Comparison of ENCODE assay signal across 8 cellular contexts in genomic region chr15:58864602-58865419, GRCh38.
DNase-seq lines count a peak whose midpoint lies in the region; ATAC-seq and TF ChIP-seq lines count a peak whose summit lies in the region.

No MANE protein-coding gene starts in this region.

- TF ChIP-seq CTCF in activated B cell treated with CpG ODN at 0.5 μM for 24 hours (IDR thresholded peaks at IDR 0.05), result no peak
- TF ChIP-seq CTCF in cardiac muscle cell (IDR thresholded peaks at IDR 0.05; ENCODE audit: low read depth, low read length), result no peak
- no peak for TF ChIP-seq CTCF in psoas muscle (IDR thresholded peaks at IDR 0.05)

- ATAC-seq in activated B cell treated with CpG ODN at 0.5 μM for 24 hours (ENCODE audit: low read depth) (peak; percentile 47), psoas muscle (peak; percentile 56 to 75 (median 67)), HG02571 (IDR thresholded peaks at IDR 0.05; ENCODE audit: unreplicated experiment) (no peak), HG03457 (IDR thresholded peaks at IDR 0.05; ENCODE audit: unreplicated experiment) (no peak), GM18867 (IDR thresholded peaks at IDR 0.05; ENCODE audit: unreplicated experiment) (no peak)

- no peaks in the 10 kb centered on the region for H3K4me1 ChIP-seq in cardiac muscle cell (ENCODE audit: low read depth)
- no peaks in the 10 kb centered on the region for H3K4me1 ChIP-seq in psoas muscle

- H3K27me3 ChIP-seq in cardiac muscle cell (no peaks in the 10 kb centered on the region), psoas muscle (ENCODE audit: insufficient read depth in 3 of 3, low read length in 2 of 3) (no peaks in the 10 kb centered on the region)

- intact Hi-C loops in activated B cell treated with CpG ODN at 0.5 μM for 24 hours (cut with micrococcal nuclease) (no loop called here), psoas muscle (cut with DNase I) (no loop called here)

- CTCF ChIA-PET in activated B cell treated with CpG ODN at 0.5 μM for 24 hours (lab: Charles Lee), result no interaction called here

- H3K27ac ChIP-seq in cardiac muscle cell, result no peak overlapping the region
- no peak overlapping the region for H3K27ac ChIP-seq in psoas muscle

- H3K9me3 ChIP-seq in cardiac muscle cell (ENCODE audit: low read depth) (no peaks in the 10 kb centered on the region), psoas muscle (no peaks in the 10 kb centered on the region)

- peak overlapping the region; percentile 68 for H3K4me3 Mint-ChIP-seq in activated B cell treated with CpG ODN at 0.5 μM for 24 hours

- POLR2A ChIA-PET in activated B cell treated with CpG ODN at 0.5 μM for 24 hours (lab: Charles Lee), result interaction anchor here (0.6 kb wide), 1 partner anchor 101 kb away, joined by 4 read pairs; no protein-coding TSS in a partner anchor

- H3K9me3 Mint-ChIP-seq in activated B cell treated with CpG ODN at 0.5 μM for 24 hours, result no peaks in the 10 kb centered on the region

- H3K36me3 ChIP-seq in cardiac muscle cell (no peaks in the 10 kb centered on the region), psoas muscle (ENCODE audit: insufficient read depth in 1 of 2, low read depth in 1 of 2) (no peaks in the 10 kb centered on the region)

- H3K4me3 ChIP-seq in cardiac muscle cell, result no peak overlapping the region
- peak overlapping the region; percentile 55 for H3K4me3 ChIP-seq in psoas muscle

- peaks cover 5% of the 10 kb centered on the region for H3K27me3 Mint-ChIP-seq in activated B cell treated with CpG ODN at 0.5 μM for 24 hours

- H3K4me1 Mint-ChIP-seq in activated B cell treated with CpG ODN at 0.5 μM for 24 hours, result peaks cover 16% of the 10 kb centered on the region

- peak; percentile 46 for DNase-seq in GM03348 (ENCODE audit: low spot score)
- peak; percentile 18 for DNase-seq in activated B cell treated with CpG ODN at 0.5 μM for 24 hours
- peak; percentile 13 to 76 for DNase-seq in cardiac muscle cell (ENCODE audit: low read depth in 1 of 2, low spot score in 1 of 2)
- DNase-seq in psoas muscle, result peak; percentile 49 to 73
- no peak for DNase-seq in effector CD8-positive, alpha-beta T cell (lab: John Stamatoyannopoulos, UW)

- H3K36me3 Mint-ChIP-seq in activated B cell treated with CpG ODN at 0.5 μM for 24 hours (ENCODE audit: low read depth), result no peaks in the 10 kb centered on the region

- 16 to 20% (median 18%) methylated on average over 43 to 54 of the region's 54 CpGs for WGBS in psoas muscle, 3 donors

- no peak overlapping the region for H3K27ac Mint-ChIP-seq in activated B cell treated with CpG ODN at 0.5 μM for 24 hours

Comparison
In these comparisons a context has a peak if more than half of its experiments do, and no peak if none do; other contexts are left out.
1. ATAC-seq: peak in activated B cell treated with CpG ODN at 0.5 μM for 24 hours (single experiment) and psoas muscle (4 of 4); none in HG02571 (single experiment), HG03457 (single experiment) and GM18867 (single experiment).